Comparison of ENCODE assay signal across 8 cellular contexts in genomic region chr22:24554316-24555159, GRCh38. TPM values are rescaled to one million over a fixed set of nuclear protein-coding genes. Genes with fewer than 3 reads are reported as not detected.
DNase-seq lines count a peak whose midpoint lies in the region; ATAC-seq, FAIRE-seq and TF ChIP-seq lines count a peak whose summit lies in the region.

GUCD1 (minus strand) TSS chr22:24555138; CDS start chr22:24554991, 147 bp downstream.

- H3K27ac ChIP-seq in SJSA1, result peak within 1 kb of the TSS; percentile 95
- H3K27ac ChIP-seq in K562 (ENCODE audit: extremely low read depth, low read depth, low read length), result peak within 1 kb of the TSS; percentile 93
- H3K27ac ChIP-seq in skin epidermis, result peak within 1 kb of the TSS; percentile 86 to 99 (median 98)

- POLR2A ChIA-PET in GM10248 (lab: Yijun Ruan, JAX) (interaction anchor here (0.6 to 1.6 kb wide), 6 partner anchors 9 to 200 kb away, joined by 3 to 6 read pairs (median 4); no protein-coding TSS in a partner anchor), HEK293T (lab: Yijun Ruan, JAX) (interaction anchor here (0.6 to 2.4 kb wide), 12 partner anchors 9 to 697 kb away, joined by 3 to 17 read pairs (median 5); no protein-coding TSS in a partner anchor), K562 (lab: Yijun Ruan, JAX) (interaction anchor here (0.6 to 2.4 kb wide), 17 partner anchors 9 to 616 kb away, joined by 3 to 13 read pairs (median 3); no protein-coding TSS in a partner anchor)

- no peaks in the 10 kb centered on the region for H3K9me1 ChIP-seq in K562 (ENCODE audit: control insufficient read depth, insufficient read depth, low read length)

- no peak for TF ChIP-seq CTCF in GM10248 (IDR thresholded peaks at IDR 0.05; ENCODE audit: control extremely low read depth, extremely low read depth, low read depth, missing control alignments)
- no peak for TF ChIP-seq CTCF in K562 (IDR thresholded peaks at IDR 0.05 in 2 of 3, conservative IDR thresholded peaks at IDR 0.05 in 1 of 3; ENCODE audit: insufficient read depth in 2 of 3, low read depth in 1 of 3, low read length in 3 of 3)

- H3K9ac ChIP-seq in K562 (ENCODE audit: insufficient read depth in 1 of 2, low read depth in 2 of 2, low read length in 2 of 2), result peak within 1 kb of the TSS; percentile 93 to 99

- H3K4me1 ChIP-seq in SJSA1 (replicated peaks), result peaks cover 18% of the 10 kb centered on the region
- H3K4me1 ChIP-seq in K562 (replicated peaks in 1 of 2; ENCODE audit: control insufficient read depth in 2 of 2, insufficient read depth in 2 of 2, low read length in 2 of 2), result peaks cover 22% of the 10 kb centered on the region in 2 experiments; a peak in 4 of 5 replicates

- H3K27me3 ChIP-seq in SJSA1 (replicated peaks), result no peaks in the 10 kb centered on the region
- H3K27me3 ChIP-seq in K562 (ENCODE audit: control insufficient read depth in 2 of 2, insufficient read depth in 2 of 2, low read length in 2 of 2), result no peaks in the 10 kb centered on the region

- under 1% methylated on average over 30 of the region's 64 CpGs for WGBS in K562 (ENCODE audit: insufficient coverage, low coverage, missing lambda C conversion rate)

- H2AFZ ChIP-seq in K562 (ENCODE audit: low read depth, low read length), result peak within 1 kb of the TSS; percentile 90

- H3K36me3 ChIP-seq in SJSA1 (peaks cover 59% of the 10 kb centered on the region), K562 (ENCODE audit: control insufficient read depth, insufficient read depth, low read length) (peaks cover 47% of the 10 kb centered on the region)

- no peak for TF ChIP-seq EP300 in K562 (IDR thresholded peaks at IDR 0.05; ENCODE audit: low read length)

- intact Hi-C loops in K562 (cut with micrococcal nuclease), result no loop called here

- H4K20me1 ChIP-seq in K562 (replicated peaks; ENCODE audit: control insufficient read depth, insufficient read depth, low read length), result peaks cover 21% of the 10 kb centered on the region; the same call in 1 of the 2 replicates

- BruUV-seq in K562 (replicated peaks; lab: Mats Ljungman, UMichigan), result no TSS peak

- in situ Hi-C loops in K562 (cut with MboI), result no loop called here

- DNase-seq in GM10248 (ENCODE audit: extremely low spot score) (peak; percentile 47), HEK293T (ENCODE audit: extremely low spot score) (peak; percentile 33), SJSA1 (ENCODE audit: low read depth in 1 of 2, low spot score in 2 of 2) (peak; percentile 49 to 55), K562 (ENCODE audit: extremely low read depth in 1 of 4, low spot score in 3 of 4) (peak in 1 of 4 experiments; percentile 24), superior temporal gyrus (ENCODE audit: extremely low spot score) (no peak), NCI-H2171 treated with DMSO at 0.1 percent for 48 hours (lab: John Stamatoyannopoulos, UW) (no peak)

- TF ChIP-seq RAD21 in K562 (CRISPR knock-in tag; conservative IDR thresholded peaks at IDR 0.05 in 1 of 2, IDR thresholded peaks at IDR 0.05 in 1 of 2), result no peak

- H3K9me3 ChIP-seq in SJSA1 (replicated peaks) (no peaks in the 10 kb centered on the region), K562 (replicated peaks; ENCODE audit: control insufficient read depth, insufficient read depth, low read depth, low read length) (no peaks in the 10 kb centered on the region), iPS-18c (ENCODE audit: control insufficient read depth, insufficient read depth, low read length) (no peaks in the 10 kb centered on the region)

- no peak for FAIRE-seq in K562 (lab: Jason Lieb, UNC)

- peaks cover 87% of the 10 kb centered on the region for H3K79me2 ChIP-seq in K562 (ENCODE audit: control insufficient read depth, insufficient read depth, low read length)

- CTCF ChIA-PET in GM10248 (lab: Yijun Ruan, JAX) (interaction anchor here (1.2 to 1.5 kb wide), 3 partner anchors 10 to 117 kb away, joined by 3 to 4 read pairs (median 4); no protein-coding TSS in a partner anchor), HEK293T (lab: Yijun Ruan, JAX) (no interaction called here), K562 (lab: Yijun Ruan, JAX; ENCODE audit: low intra/inter-chr PET ratio) (no interaction called here)

- TF ChIP-seq POLR2A in K562 (conservative IDR thresholded peaks at IDR 0.05), result no peak

- peak within 1 kb of the TSS; percentile 99 for H3K4me2 ChIP-seq in K562 (ENCODE audit: insufficient read depth, low read length)

- peak within 1 kb of the TSS; percentile 89 for H3K4me3 ChIP-seq in SJSA1
- peak within 1 kb of the TSS; percentile 59 for H3K4me3 ChIP-seq in K562
- peak within 1 kb of the TSS; percentile 94 for H3K4me3 ChIP-seq in iPS-18c (ENCODE audit: insufficient read depth, low read depth, low read length)
- peak within 1 kb of the TSS; percentile 67 to 98 (median 84) for H3K4me3 ChIP-seq in skin epidermis

- peak; percentile 1; the same call in 2 of the 3 replicates for ATAC-seq in K562

TF ChIP-seq in HEK293T, 16 proteins besides CTCF, POLR2A, EP300 and RAD21:
- TF ChIP-seq PKNOX1 (IDR thresholded peaks at IDR 0.05) (no peak), L3MBTL2 (conservative IDR thresholded peaks at IDR 0.05) (peak; percentile 20; the same call in 1 of the 2 replicates)

TF ChIP-seq in K562, 482 proteins besides CTCF, POLR2A, EP300 and RAD21 (continues in another document):
- TF ChIP-seq ZNF3 (CRISPR knock-in tag; IDR thresholded peaks at IDR 0.05), result no peak
- TF ChIP-seq TBL1XR1 (IDR thresholded peaks at IDR 0.05; ENCODE audit: low read length in 2 of 2), result no peak
- peak; percentile 39 for TF ChIP-seq CCNT2 (IDR thresholded peaks at IDR 0.05; ENCODE audit: borderline replicate concordance, extremely low read depth, insufficient read length, low read depth, low read length)
- TF ChIP-seq VEZF1 (CRISPR knock-in tag; IDR thresholded peaks at IDR 0.05), result no peak
- no peak for TF ChIP-seq ZEB2 (IDR thresholded peaks at IDR 0.05)
- peak; percentile 32 for TF ChIP-seq MYC (IDR thresholded peaks at IDR 0.05; ENCODE audit: low read depth, low read length)
- TF ChIP-seq MYC (CRISPR knock-in tag; IDR thresholded peaks at IDR 0.05; ENCODE audit: borderline replicate concordance, low read depth), result peak; percentile 58; the same call in 1 of the 2 replicates
- no peak for TF ChIP-seq SRSF3 (IDR thresholded peaks at IDR 0.05; ENCODE audit: insufficient read depth, low read length)
- TF ChIP-seq ZNF696 (CRISPR knock-in tag; conservative IDR thresholded peaks at IDR 0.05), result no peak
- TF ChIP-seq ZNF212 (CRISPR knock-in tag; IDR thresholded peaks at IDR 0.05), result no peak
- no peak for TF ChIP-seq ZNF695 (CRISPR knock-in tag; IDR thresholded peaks at IDR 0.05)
- TF ChIP-seq ZNF589 (CRISPR knock-in tag; IDR thresholded peaks at IDR 0.05; ENCODE audit: low read depth), result 0 out of 2 replicates have a peak, but pooled peaks have one; percentile 17
- no peak for TF ChIP-seq DIDO1 (tag; IDR thresholded peaks at IDR 0.05; ENCODE audit: low read depth)
- TF ChIP-seq MED1 (CRISPR knock-in tag; IDR thresholded peaks at IDR 0.05; ENCODE audit: borderline replicate concordance), result no peak
- peak; percentile 14; the same call in 1 of the 2 replicates for TF ChIP-seq EGR1 (conservative IDR thresholded peaks at IDR 0.05)

RNA-seq across cellular contexts. Expression of gene GUCD1, which starts in this region (rescaled TPM):
- total RNA-seq in SJSA1 (2014; rRNA removed; shearing (Covaris generic)), result 97.1 and 112 TPM in 2 replicates
- 19.1 and 56.0 TPM in 2 replicates for total RNA-seq in K562 (2011; cell fraction: chromatin; rRNA removed; ENCODE audit: low replicate concordance)
- total RNA-seq in K562 (2011; cell fraction: nucleolus; rRNA removed), result 46.4 and 51.1 TPM in 2 replicates
- 29.2 and 47.6 TPM in 2 replicates for total RNA-seq in K562 (2011; cell fraction: nucleoplasm; rRNA removed)
- total RNA-seq in K562 (2014; rRNA removed) (51.8 and 85.3 TPM in 2 replicates), K562 (2014; rRNA removed; fragmentation: Illumina TruSeq; extraction: Trizol) (45.4 and 47.2 TPM in 2 replicates), K562 (2015; rRNA removed; fragmentation: Illumina TruSeq; extraction: Trizol) (51.0 and 52.7 TPM in 2 replicates), K562 (2021) (67.8 and 69.2 TPM in 2 replicates)
- polyA plus RNA-seq in K562 (2011; rRNA removed) (60.4 and 68.9 TPM in 2 replicates), K562 (2014; fragmentation: Illumina TruSeq; extraction: Trizol) (50.3 and 58.1 TPM in 2 replicates), K562 (2014; fragmentation: Nextera tagmentation; extraction: Ambion mirVana) (10 to 100 TPM; 31.5 to 48.8 TPM), K562 (2014; rRNA removed) (45.3 and 48.9 TPM in 2 replicates)
- 79.6 and 131 TPM in 2 replicates for polyA plus RNA-seq in K562 (2011; cell fraction: cytosol; rRNA removed)
- 40.8 and 61.4 TPM in 2 replicates for polyA plus RNA-seq in K562 (2011; cell fraction: nucleus; rRNA removed)
- polyA plus RNA-seq in K562 (2012), result 44.7 and 52.7 TPM in 2 replicates
- polyA minus RNA-seq in K562 (2011; rRNA and poly(A)+ RNA removed), result 51.0 and 71.0 TPM in 2 replicates
- polyA minus RNA-seq in K562 (2011; cell fraction: cytosol; rRNA and poly(A)+ RNA removed), result 68.5 and 68.7 TPM in 2 replicates
- polyA minus RNA-seq in K562 (2011; cell fraction: nucleus; rRNA and poly(A)+ RNA removed), result 17.6 and 24.5 TPM in 2 replicates

Comparison
In these comparisons a context has a peak if more than half of its experiments do, and no peak if none do; other contexts are left out.
1. DNase-seq: peak in GM10248 (single experiment), HEK293T (single experiment) and SJSA1 (2 of 2); none in superior temporal gyrus (single experiment) and NCI-H2171 treated with DMSO at 0.1 percent for 48 hours (single experiment).
2. Peak in every context shown above with its lines, with median percentiles within 50 percentile points of each other: H3K27ac ChIP-seq and H3K4me3 ChIP-seq.